9 cellular contexts compared by ENCODE assay signal in genomic region chr3:43071313-43071893, GRCh38. TPM values are rescaled to one million over a fixed set of nuclear protein-coding genes. Genes with fewer than 3 reads are reported as not detected.
DNase-seq lines count a peak whose midpoint lies in the region; ATAC-seq and TF ChIP-seq lines count a peak whose summit lies in the region.
"Had no signal": no experiment of that assay in that cellular context is flagged by ENCODE, and none has a peak within 500 bp of the region (broad histone marks: within the 10 kb centered on the region; RNA-seq: fewer than 3 reads in every experiment).

No MANE protein-coding gene starts in this region.

- H3K4me1 Mint-ChIP-seq in CD4-positive, alpha-beta memory T cell, result peaks cover 0 to 6% (median 0%) of the 10 kb centered on the region in 4 donors

- no peaks in the 10 kb centered on the region for H3K27me3 Mint-ChIP-seq in CD4-positive, alpha-beta memory T cell

- H3K4me3 ChIP-seq in CD4-positive, alpha-beta memory T cell (ENCODE audit: low read length in 2 of 2), result no peak overlapping the region
- H3K4me3 ChIP-seq in H7 (ENCODE audit: insufficient read depth, low read depth, low read length) (no peak overlapping the region), astrocyte of the cerebellum (ENCODE audit: low read depth, low read length) (no peak overlapping the region), lower lobe of right lung (no peak overlapping the region), prostate gland (no peak overlapping the region)

- DNase-seq in CD4-positive, alpha-beta memory T cell, result peak in 3 of 5 donors; percentile 18 to 40 (median 19)
- DNase-seq in H7 (peak; percentile 82), astrocyte of the cerebellum (ENCODE audit: low read depth) (no peak), lower lobe of right lung (no peak), NCI-H2196 (lab: John Stamatoyannopoulos, UW; ENCODE audit: unreplicated experiment) (no peak), prostate gland (ENCODE audit: low spot score) (no peak)
- DNase-seq: small intestine had no signal

- H3K9me3 ChIP-seq in CD4-positive, alpha-beta memory T cell (ENCODE audit: control insufficient read depth in 1 of 2, low read length in 2 of 2), result no peaks in the 10 kb centered on the region
- H3K9me3 ChIP-seq in lower lobe of right lung, result no peaks in the 10 kb centered on the region
- H3K9me3 ChIP-seq in prostate gland, result no peaks in the 10 kb centered on the region

- TF ChIP-seq POLR2A in prostate gland (IDR thresholded peaks at IDR 0.05), result no peak

- POLR2A ChIA-PET in CD4-positive, alpha-beta memory T cell (lab: Charles Lee; ENCODE audit: partially characterized antibody), result interaction anchor here (0.5 kb wide), 1 partner anchor 481 kb away, joined by 3 read pairs; the partner anchor contains the start of gene SS18L2

- no peaks in the 10 kb centered on the region for H3K36me3 ChIP-seq in CD4-positive, alpha-beta memory T cell (ENCODE audit: insufficient read depth, low read length)
- no peaks in the 10 kb centered on the region for H3K36me3 ChIP-seq in H7 (replicated peaks; ENCODE audit: control insufficient read depth, insufficient read depth, low read length)
- H3K36me3 ChIP-seq in lower lobe of right lung, result no peaks in the 10 kb centered on the region
- no peaks in the 10 kb centered on the region for H3K36me3 ChIP-seq in prostate gland

- H3K27ac ChIP-seq in CD4-positive, alpha-beta memory T cell (ENCODE audit: low read depth, low read length), result no peak overlapping the region
- H3K27ac ChIP-seq in lower lobe of right lung (no peak overlapping the region), prostate gland (no peak overlapping the region)

- no peak overlapping the region for H3K27ac Mint-ChIP-seq in CD4-positive, alpha-beta memory T cell

- ATAC-seq in lower lobe of right lung, result peak in 1 of 2 donors; percentile 34
- ATAC-seq in GM21367 (IDR thresholded peaks at IDR 0.05; ENCODE audit: unreplicated experiment), result no peak
- ATAC-seq in GM18909 (IDR thresholded peaks at IDR 0.05; ENCODE audit: poor library complexity, unreplicated experiment), result no peak

- no peaks in the 10 kb centered on the region for H3K36me3 Mint-ChIP-seq in CD4-positive, alpha-beta memory T cell

- no peaks in the 10 kb centered on the region for H3K4me1 ChIP-seq in CD4-positive, alpha-beta memory T cell (ENCODE audit: insufficient read depth, low read length)
- H3K4me1 ChIP-seq in lower lobe of right lung (no peaks in the 10 kb centered on the region), prostate gland (replicated peaks) (no peaks in the 10 kb centered on the region)

- intact Hi-C loops in CD4-positive, alpha-beta memory T cell (cut with micrococcal nuclease), result loop anchor here (2.0 kb wide), 1 partner anchor 111 kb away; no protein-coding TSS in a partner anchor
- intact Hi-C loops in lower lobe of right lung (cut with DNase I) (no loop called here), prostate gland (cut with DNase I) (no loop called here)

- CTCF ChIA-PET in CD4-positive, alpha-beta memory T cell (lab: Charles Lee; ENCODE audit: partially characterized antibody), result interaction anchor here (0.9 to 4.0 kb wide), 12 partner anchors 13 to 118 kb away, joined by 3 to 102 read pairs (median 4); partner anchors contain the start of gene GASK1A

- peaks cover 0 to 1% (median 0%) of the 10 kb centered on the region in 8 donors for H3K9me3 Mint-ChIP-seq in CD4-positive, alpha-beta memory T cell

- 57% methylated on average over 7 of the region's 7 CpGs for WGBS in prostate gland

- no peak overlapping the region for H3K4me3 Mint-ChIP-seq in CD4-positive, alpha-beta memory T cell

- in situ Hi-C loops in astrocyte of the cerebellum (cut with HindIII; ENCODE audit: low sequenced_read_pairs), result no loop called here

- TF ChIP-seq CTCF in astrocyte of the cerebellum (IDR thresholded peaks at IDR 0.05; ENCODE audit: low read depth, low read length, missing control alignments), result peak; percentile 30
- TF ChIP-seq CTCF in lower lobe of right lung (IDR thresholded peaks at IDR 0.05), result peak; percentile 28
- peak in 1 of 4 experiments; percentile 12 for TF ChIP-seq CTCF in prostate gland (IDR thresholded peaks at IDR 0.05)

- no peaks in the 10 kb centered on the region for H3K27me3 ChIP-seq in CD4-positive, alpha-beta memory T cell (ENCODE audit: insufficient read depth, low read length)
- H3K27me3 ChIP-seq in H7 (ENCODE audit: control insufficient read depth, insufficient read depth, low read length) (no peaks in the 10 kb centered on the region), lower lobe of right lung (ENCODE audit: low read depth) (no peaks in the 10 kb centered on the region), prostate gland (replicated peaks; ENCODE audit: insufficient read depth) (no peaks in the 10 kb centered on the region)

RNA-seq across cellular contexts. Expression of gene POMGNT2, which starts 34.5 kb away (rescaled TPM):
- total RNA-seq in CD4-positive, alpha-beta memory T cell, result 1 to 10 TPM; 5.4 TPM
- 1 to 10 TPM; 6.5 to 8.1 TPM for polyA plus RNA-seq in CD4-positive, alpha-beta memory T cell
- 21.7 and 22.8 TPM in 2 replicates for total RNA-seq in H7 (2014; rRNA removed; shearing (Covaris generic))
- 9.9 TPM for total RNA-seq in lower lobe of right lung
- total RNA-seq in prostate gland, result 10 to 100 TPM; 20.7 to 46.5 TPM

Comparison
In these comparisons a context has a peak if more than half of its experiments do, and no peak if none do; other contexts are left out.
1. DNase-seq: peak in CD4-positive, alpha-beta memory T cell (3 of 5) and H7 (single experiment); none in astrocyte of the cerebellum (single experiment), lower lobe of right lung (single experiment), NCI-H2196 (single experiment) and prostate gland (single experiment).